Comparison of ENCODE assay signal across 1 cellular context in the genomic region with DNA sequence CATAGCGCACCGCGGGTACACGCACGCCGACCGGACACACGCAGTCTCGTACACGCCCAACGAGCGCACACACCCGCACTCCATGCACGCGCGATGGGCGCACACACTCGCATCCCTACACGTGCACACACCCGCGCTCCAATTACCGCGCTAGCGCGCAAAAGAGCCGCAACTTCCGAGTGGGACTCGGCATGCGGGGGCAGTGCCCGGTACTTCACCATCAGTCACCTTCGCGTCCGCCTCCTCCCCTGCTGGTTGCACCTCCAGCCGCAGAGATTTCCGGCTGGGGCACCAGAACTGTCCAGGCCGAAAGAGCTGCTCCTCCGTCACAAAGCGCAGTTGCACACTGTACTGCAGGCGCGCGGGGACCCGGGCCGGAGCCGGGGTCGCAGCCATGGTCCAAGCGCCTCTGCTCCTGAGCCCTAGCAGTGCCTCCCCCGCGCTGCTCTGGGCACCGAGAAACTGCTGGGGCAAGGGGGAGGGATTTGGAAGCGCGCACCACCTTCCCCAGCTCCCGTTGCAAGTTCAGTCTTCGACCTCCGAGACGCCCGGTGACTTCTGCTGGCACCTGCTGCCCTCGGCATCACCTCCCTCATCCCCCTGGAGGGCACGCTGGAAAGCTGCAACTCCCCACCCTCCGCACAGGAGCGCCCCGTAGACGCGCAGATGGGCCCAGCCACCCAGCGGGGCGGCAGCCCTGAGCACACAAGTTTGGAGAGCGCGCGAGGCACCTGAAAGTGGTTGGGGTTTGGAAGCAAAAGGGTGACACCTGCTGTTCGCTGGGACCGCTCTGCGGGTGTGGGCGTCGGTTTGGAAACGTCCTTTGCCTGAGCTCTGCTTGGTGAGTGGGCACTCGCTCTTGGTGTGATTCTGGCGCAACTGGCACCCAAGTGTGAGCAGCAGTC.
TF ChIP-seq lines count a peak whose summit lies in the region.

No MANE protein-coding gene starts in this region.

TF ChIP-seq in HepG2, 621 proteins besides CTCF, POLR2A, EP300 and RAD21 (continued from another document and continues in another):
- TF ChIP-seq, protein P1, sequence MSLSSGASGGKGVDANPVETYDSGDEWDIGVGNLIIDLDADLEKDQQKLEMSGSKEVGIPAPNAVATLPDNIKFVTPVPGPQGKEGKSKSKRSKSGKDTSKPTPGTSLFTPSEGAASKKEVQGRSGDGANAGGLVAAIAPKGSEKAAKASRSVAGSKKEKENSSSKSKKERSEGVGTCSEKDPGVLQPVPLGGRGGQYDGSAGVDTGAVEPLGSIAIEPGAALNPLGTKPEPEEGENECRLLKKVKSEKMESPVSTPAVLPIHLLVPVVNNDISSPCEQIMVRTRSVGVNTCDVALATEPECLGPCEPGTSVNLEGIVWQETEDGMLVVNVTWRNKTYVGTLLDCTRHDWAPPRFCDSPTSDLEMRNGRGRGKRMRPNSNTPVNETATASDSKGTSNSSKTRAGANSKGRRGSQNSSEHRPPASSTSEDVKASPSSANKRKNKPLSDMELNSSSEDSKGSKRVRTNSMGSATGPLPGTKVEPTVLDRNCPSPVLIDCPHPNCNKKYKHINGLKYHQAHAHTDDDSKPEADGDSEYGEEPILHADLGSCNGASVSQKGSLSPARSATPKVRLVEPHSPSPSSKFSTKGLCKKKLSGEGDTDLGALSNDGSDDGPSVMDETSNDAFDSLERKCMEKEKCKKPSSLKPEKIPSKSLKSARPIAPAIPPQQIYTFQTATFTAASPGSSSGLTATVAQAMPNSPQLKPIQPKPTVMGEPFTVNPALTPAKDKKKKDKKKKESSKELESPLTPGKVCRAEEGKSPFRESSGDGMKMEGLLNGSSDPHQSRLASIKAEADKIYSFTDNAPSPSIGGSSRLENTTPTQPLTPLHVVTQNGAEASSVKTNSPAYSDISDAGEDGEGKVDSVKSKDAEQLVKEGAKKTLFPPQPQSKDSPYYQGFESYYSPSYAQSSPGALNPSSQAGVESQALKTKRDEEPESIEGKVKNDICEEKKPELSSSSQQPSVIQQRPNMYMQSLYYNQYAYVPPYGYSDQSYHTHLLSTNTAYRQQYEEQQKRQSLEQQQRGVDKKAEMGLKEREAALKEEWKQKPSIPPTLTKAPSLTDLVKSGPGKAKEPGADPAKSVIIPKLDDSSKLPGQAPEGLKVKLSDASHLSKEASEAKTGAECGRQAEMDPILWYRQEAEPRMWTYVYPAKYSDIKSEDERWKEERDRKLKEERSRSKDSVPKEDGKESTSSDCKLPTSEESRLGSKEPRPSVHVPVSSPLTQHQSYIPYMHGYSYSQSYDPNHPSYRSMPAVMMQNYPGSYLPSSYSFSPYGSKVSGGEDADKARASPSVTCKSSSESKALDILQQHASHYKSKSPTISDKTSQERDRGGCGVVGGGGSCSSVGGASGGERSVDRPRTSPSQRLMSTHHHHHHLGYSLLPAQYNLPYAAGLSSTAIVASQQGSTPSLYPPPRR (CRISPR knock-in tag; IDR thresholded peaks at IDR 0.05; ENCODE audit: borderline replicate concordance) = no peak
- TF ChIP-seq ZNF816 (CRISPR knock-in tag; IDR thresholded peaks at IDR 0.05; ENCODE audit: borderline replicate concordance) (no peak), MEIS2 (CRISPR knock-in tag; IDR thresholded peaks at IDR 0.05) (peak; percentile 49; the same call in 1 of the 2 replicates), SP5 (CRISPR knock-in tag; IDR thresholded peaks at IDR 0.05; ENCODE audit: borderline replicate concordance, low read depth) (no peak), ZNF234 (CRISPR knock-in tag; conservative IDR thresholded peaks at IDR 0.05) (no peak; the same call in 1 of the 2 replicates), NFRKB (IDR thresholded peaks at IDR 0.05) (no peak), ZNF335 (CRISPR knock-in tag; IDR thresholded peaks at IDR 0.05) (no peak), RFX1 (IDR thresholded peaks at IDR 0.05) (no peak), TGIF2 (CRISPR knock-in tag; IDR thresholded peaks at IDR 0.05) (no peak), HOXA7 (CRISPR knock-in tag; IDR thresholded peaks at IDR 0.05) (no peak), ZNF841 (CRISPR knock-in tag; IDR thresholded peaks at IDR 0.05; ENCODE audit: borderline replicate concordance) (no peak), HES4 (CRISPR knock-in tag; IDR thresholded peaks at IDR 0.05; ENCODE audit: borderline replicate concordance) (no peak), ZNF788 (CRISPR knock-in tag; IDR thresholded peaks at IDR 0.05; ENCODE audit: borderline replicate concordance) (no peak; the same call in 1 of the 2 replicates), STAG1 (CRISPR knock-in tag; IDR thresholded peaks at IDR 0.05) (peak; percentile 99), ZEB1 (IDR thresholded peaks at IDR 0.05; ENCODE audit: insufficient replicate concordance, low read depth) (no peak), MYC (CRISPR knock-in tag; IDR thresholded peaks at IDR 0.05; ENCODE audit: borderline replicate concordance) (peak; percentile 47; the same call in 1 of the 2 replicates), BORCS8-MEF2B (CRISPR knock-in tag; IDR thresholded peaks at IDR 0.05) (peak; percentile 70), ZNF24 (IDR thresholded peaks at IDR 0.05) (no peak), ZNF878 (CRISPR knock-in tag; IDR thresholded peaks at IDR 0.05) (no peak), YY1 (IDR thresholded peaks at IDR 0.05; ENCODE audit: insufficient read depth, insufficient replicate concordance, low read depth, low read length) (peak; percentile 47), TSC22D2 (CRISPR knock-in tag; IDR thresholded peaks at IDR 0.05; ENCODE audit: borderline replicate concordance) (no peak), STAT5B (CRISPR knock-in tag; IDR thresholded peaks at IDR 0.05) (no peak), ZFP36 (IDR thresholded peaks at IDR 0.05; ENCODE audit: borderline replicate concordance, low read depth, low read length, partially characterized antibody) (no peak), HNRNPH1 (optimal IDR thresholded peaks at IDR 0.05; ENCODE audit: low read depth, low read length) (no peak), ZNF333 (CRISPR knock-in tag; IDR thresholded peaks at IDR 0.05; ENCODE audit: borderline replicate concordance) (no peak), MLLT10 (CRISPR knock-in tag; IDR thresholded peaks at IDR 0.05) (no peak), DNMT3B (CRISPR knock-in tag; conservative IDR thresholded peaks at IDR 0.05) (no peak), MIER2 (CRISPR knock-in tag; IDR thresholded peaks at IDR 0.05) (no peak), SETDB1 (CRISPR knock-in tag; IDR thresholded peaks at IDR 0.05; ENCODE audit: borderline replicate concordance) (no peak), HOXA5 (CRISPR knock-in tag; IDR thresholded peaks at IDR 0.05) (no peak), IRX3 (CRISPR knock-in tag; IDR thresholded peaks at IDR 0.05; ENCODE audit: borderline replicate concordance, low read depth) (no peak), ZNF10 (CRISPR knock-in tag; IDR thresholded peaks at IDR 0.05; ENCODE audit: borderline replicate concordance, low read depth) (no peak), NFIC (IDR thresholded peaks at IDR 0.05; ENCODE audit: low read length) (no peak), U2AF2 (IDR thresholded peaks at IDR 0.05; ENCODE audit: low read depth, low read length) (no peak), ZNF44 (CRISPR knock-in tag; IDR thresholded peaks at IDR 0.05) (peak; percentile 75; the same call in 1 of the 2 replicates), AGO2 (optimal IDR thresholded peaks at IDR 0.05; ENCODE audit: low read depth, low read length) (no peak), ZNF776 (CRISPR knock-in tag; IDR thresholded peaks at IDR 0.05) (no peak), SMARCC2 (IDR thresholded peaks at IDR 0.05) (no peak), MED13 (CRISPR knock-in tag; IDR thresholded peaks at IDR 0.05) (no peak), DPF2 (CRISPR knock-in tag; IDR thresholded peaks at IDR 0.05; ENCODE audit: borderline replicate concordance, low read depth) (no peak), SMYD3 (CRISPR knock-in tag; IDR thresholded peaks at IDR 0.05) (no peak), ZBTB8A (CRISPR knock-in tag; IDR thresholded peaks at IDR 0.05; ENCODE audit: borderline replicate concordance, low read depth) (no peak)
- TF ChIP-seq, protein P2, sequence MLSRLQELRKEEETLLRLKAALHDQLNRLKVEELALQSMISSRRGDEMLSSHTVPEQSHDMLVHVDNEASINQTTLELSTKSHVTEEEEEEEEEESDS (CRISPR knock-in tag; IDR thresholded peaks at IDR 0.05; ENCODE audit: borderline replicate concordance) = no peak
- TF ChIP-seq, protein P3, sequence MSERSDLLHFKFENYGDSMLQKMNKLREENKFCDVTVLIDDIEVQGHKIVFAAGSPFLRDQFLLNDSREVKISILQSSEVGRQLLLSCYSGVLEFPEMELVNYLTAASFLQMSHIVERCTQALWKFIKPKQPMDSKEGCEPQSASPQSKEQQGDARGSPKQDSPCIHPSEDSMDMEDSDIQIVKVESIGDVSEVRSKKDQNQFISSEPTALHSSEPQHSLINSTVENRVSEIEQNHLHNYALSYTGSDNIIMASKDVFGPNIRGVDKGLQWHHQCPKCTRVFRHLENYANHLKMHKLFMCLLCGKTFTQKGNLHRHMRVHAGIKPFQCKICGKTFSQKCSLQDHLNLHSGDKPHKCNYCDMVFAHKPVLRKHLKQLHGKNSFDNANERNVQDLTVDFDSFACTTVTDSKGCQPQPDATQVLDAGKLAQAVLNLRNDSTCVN (CRISPR knock-in tag; IDR thresholded peaks at IDR 0.05; ENCODE audit: borderline replicate concordance) = no peak
- TF ChIP-seq, protein P4, sequence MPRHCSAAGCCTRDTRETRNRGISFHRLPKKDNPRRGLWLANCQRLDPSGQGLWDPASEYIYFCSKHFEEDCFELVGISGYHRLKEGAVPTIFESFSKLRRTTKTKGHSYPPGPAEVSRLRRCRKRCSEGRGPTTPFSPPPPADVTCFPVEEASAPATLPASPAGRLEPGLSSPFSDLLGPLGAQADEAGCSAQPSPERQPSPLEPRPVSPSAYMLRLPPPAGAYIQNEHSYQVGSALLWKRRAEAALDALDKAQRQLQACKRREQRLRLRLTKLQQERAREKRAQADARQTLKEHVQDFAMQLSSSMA (CRISPR knock-in tag; IDR thresholded peaks at IDR 0.05) = no peak
- TF ChIP-seq, protein P5, sequence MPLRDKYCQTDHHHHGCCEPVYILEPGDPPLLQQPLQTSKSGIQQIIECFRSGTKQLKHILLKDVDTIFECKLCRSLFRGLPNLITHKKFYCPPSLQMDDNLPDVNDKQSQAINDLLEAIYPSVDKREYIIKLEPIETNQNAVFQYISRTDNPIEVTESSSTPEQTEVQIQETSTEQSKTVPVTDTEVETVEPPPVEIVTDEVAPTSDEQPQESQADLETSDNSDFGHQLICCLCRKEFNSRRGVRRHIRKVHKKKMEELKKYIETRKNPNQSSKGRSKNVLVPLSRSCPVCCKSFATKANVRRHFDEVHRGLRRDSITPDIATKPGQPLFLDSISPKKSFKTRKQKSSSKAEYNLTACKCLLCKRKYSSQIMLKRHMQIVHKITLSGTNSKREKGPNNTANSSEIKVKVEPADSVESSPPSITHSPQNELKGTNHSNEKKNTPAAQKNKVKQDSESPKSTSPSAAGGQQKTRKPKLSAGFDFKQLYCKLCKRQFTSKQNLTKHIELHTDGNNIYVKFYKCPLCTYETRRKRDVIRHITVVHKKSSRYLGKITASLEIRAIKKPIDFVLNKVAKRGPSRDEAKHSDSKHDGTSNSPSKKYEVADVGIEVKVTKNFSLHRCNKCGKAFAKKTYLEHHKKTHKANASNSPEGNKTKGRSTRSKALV (CRISPR knock-in tag; IDR thresholded peaks at IDR 0.05) = peak; percentile 88
- TF ChIP-seq, protein P6, sequence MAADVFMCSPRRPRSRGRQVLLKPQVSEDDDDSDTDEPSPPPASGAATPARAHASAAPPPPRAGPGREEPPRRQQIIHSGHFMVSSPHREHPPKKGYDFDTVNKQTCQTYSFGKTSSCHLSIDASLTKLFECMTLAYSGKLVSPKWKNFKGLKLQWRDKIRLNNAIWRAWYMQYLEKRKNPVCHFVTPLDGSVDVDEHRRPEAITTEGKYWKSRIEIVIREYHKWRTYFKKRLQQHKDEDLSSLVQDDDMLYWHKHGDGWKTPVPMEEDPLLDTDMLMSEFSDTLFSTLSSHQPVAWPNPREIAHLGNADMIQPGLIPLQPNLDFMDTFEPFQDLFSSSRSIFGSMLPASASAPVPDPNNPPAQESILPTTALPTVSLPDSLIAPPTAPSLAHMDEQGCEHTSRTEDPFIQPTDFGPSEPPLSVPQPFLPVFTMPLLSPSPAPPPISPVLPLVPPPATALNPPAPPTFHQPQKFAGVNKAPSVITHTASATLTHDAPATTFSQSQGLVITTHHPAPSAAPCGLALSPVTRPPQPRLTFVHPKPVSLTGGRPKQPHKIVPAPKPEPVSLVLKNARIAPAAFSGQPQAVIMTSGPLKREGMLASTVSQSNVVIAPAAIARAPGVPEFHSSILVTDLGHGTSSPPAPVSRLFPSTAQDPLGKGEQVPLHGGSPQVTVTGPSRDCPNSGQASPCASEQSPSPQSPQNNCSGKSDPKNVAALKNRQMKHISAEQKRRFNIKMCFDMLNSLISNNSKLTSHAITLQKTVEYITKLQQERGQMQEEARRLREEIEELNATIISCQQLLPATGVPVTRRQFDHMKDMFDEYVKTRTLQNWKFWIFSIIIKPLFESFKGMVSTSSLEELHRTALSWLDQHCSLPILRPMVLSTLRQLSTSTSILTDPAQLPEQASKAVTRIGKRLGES (CRISPR knock-in tag; IDR thresholded peaks at IDR 0.05; ENCODE audit: borderline replicate concordance) = no peak
- TF ChIP-seq, protein P7, sequence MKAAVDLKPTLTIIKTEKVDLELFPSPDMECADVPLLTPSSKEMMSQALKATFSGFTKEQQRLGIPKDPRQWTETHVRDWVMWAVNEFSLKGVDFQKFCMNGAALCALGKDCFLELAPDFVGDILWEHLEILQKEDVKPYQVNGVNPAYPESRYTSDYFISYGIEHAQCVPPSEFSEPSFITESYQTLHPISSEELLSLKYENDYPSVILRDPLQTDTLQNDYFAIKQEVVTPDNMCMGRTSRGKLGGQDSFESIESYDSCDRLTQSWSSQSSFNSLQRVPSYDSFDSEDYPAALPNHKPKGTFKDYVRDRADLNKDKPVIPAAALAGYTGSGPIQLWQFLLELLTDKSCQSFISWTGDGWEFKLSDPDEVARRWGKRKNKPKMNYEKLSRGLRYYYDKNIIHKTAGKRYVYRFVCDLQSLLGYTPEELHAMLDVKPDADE (CRISPR knock-in tag; IDR thresholded peaks at IDR 0.05) = no peak
- TF ChIP-seq, protein P8, sequence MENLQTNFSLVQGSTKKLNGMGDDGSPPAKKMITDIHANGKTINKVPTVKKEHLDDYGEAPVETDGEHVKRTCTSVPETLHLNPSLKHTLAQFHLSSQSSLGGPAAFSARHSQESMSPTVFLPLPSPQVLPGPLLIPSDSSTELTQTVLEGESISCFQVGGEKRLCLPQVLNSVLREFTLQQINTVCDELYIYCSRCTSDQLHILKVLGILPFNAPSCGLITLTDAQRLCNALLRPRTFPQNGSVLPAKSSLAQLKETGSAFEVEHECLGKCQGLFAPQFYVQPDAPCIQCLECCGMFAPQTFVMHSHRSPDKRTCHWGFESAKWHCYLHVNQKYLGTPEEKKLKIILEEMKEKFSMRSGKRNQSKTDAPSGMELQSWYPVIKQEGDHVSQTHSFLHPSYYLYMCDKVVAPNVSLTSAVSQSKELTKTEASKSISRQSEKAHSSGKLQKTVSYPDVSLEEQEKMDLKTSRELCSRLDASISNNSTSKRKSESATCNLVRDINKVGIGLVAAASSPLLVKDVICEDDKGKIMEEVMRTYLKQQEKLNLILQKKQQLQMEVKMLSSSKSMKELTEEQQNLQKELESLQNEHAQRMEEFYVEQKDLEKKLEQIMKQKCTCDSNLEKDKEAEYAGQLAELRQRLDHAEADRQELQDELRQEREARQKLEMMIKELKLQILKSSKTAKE (CRISPR knock-in tag; IDR thresholded peaks at IDR 0.05; ENCODE audit: borderline replicate concordance) = no peak
- TF ChIP-seq, protein P9, sequence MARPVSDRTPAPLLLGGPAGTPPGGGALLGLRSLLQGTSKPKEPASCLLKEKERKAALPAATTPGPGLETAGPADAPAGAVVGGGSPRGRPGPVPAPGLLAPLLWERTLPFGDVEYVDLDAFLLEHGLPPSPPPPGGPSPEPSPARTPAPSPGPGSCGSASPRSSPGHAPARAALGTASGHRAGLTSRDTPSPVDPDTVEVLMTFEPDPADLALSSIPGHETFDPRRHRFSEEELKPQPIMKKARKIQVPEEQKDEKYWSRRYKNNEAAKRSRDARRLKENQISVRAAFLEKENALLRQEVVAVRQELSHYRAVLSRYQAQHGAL (CRISPR knock-in tag; IDR thresholded peaks at IDR 0.05; ENCODE audit: not compliant biosample characterization) = no peak
